In the genomic region with DNA sequence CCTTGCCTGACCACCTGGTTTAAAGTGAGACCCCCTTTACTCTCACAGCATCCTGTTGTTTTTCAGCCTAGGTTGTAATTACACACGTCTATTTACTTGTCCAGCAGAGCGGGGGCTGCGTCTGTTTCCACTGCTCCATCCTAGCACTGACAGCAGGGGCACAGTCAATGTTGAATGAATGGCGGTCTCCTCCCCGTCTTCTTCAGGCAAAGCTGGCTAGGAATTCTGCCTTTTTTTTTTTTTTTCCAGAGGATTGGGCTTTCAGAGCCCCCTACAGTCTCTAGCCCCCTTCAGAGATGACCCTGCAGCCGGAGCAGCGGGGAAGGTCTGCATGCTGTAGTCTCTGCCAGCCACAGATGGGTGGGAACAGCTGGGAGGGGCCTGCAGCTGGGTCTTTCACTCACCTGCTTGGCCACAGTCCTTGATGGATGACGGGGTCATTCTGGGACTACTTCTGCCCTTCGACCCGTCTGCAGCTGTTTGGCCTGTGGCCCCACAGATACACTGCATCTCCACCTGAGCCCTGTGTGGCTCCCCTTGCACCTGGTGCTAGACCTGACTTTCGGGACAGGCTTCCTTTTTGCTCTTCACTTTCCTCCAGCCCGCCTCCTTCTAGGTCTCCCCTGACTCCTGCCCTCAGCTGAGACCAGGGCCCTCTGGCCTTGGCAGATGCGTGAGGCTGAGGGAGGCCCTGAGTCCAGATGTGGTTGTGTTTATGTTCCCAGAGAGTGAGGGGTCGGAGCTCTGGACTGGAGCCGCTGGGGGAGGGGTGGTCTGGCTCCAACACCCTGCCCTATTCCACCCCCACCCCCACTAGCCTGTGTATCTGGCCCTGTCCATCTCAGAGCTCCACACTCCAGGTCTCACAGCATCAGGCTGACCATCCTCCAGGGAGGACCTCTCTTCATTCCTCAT, we compare ENCODE assay signal across 26 cellular contexts. TPM values are rescaled to one million over a fixed set of nuclear protein-coding genes. Genes with fewer than 3 reads are reported as not detected.
A peak's percentile ranks its signal among the peaks of the same experiment; 100 is the strongest.
DNase-seq lines count a peak whose midpoint lies in the region; ATAC-seq and TF ChIP-seq lines count a peak whose summit lies in the region.
"Had no signal": no experiment of that assay in that cellular context is flagged by ENCODE, and none has a peak within 500 bp of the region (broad histone marks: within the 10 kb centered on the region; RNA-seq: fewer than 3 reads in every experiment).

No MANE protein-coding gene starts in this region.

- H2BK5ac ChIP-seq in IMR-90 (ENCODE audit: low read depth, low read length, poor library complexity, severe bottlenecking), result no peak overlapping the region

- H3F3A ChIP-seq in smooth muscle cell (ENCODE audit: low read depth), result peaks cover 8% of the 10 kb centered on the region

- peaks cover 7% of the 10 kb centered on the region for H3K9me3 ChIP-seq in IMR-90 (ENCODE audit: control insufficient read depth, insufficient read depth, low read length)
- H3K9me3 ChIP-seq in RWPE2 (ENCODE audit: severe bottlenecking), result no peaks in the 10 kb centered on the region
- H3K9me3 ChIP-seq in hepatocyte (ENCODE audit: low read depth), result no peaks in the 10 kb centered on the region
- H3K9me3 ChIP-seq in smooth muscle cell (replicated peaks; ENCODE audit: low read depth), result no peaks in the 10 kb centered on the region
- H3K9me3 ChIP-seq: adrenal gland, testis, uterus had no signal

- CTCF ChIA-PET in IMR-90 (lab: Yijun Ruan, JAX), result no interaction called here

- no peak overlapping the region for H3K4me2 ChIP-seq in IMR-90 (ENCODE audit: low read depth, low read length)
- peak overlapping the region; percentile 84 for H3K4me2 ChIP-seq in hepatocyte
- peak overlapping the region; percentile 98 for H3K4me2 ChIP-seq in smooth muscle cell

- in situ Hi-C loops in IMR-90 (cut with MboI; ENCODE audit: low sequenced_read_pairs), result no loop called here

- dilution Hi-C loops in IMR-90 (cut with HindIII; ENCODE audit: low sequenced_read_pairs, unreplicated experiment), result no loop called here

- H2AFZ ChIP-seq in IMR-90 (replicated peaks; ENCODE audit: low read length, poor library complexity) (no peak overlapping the region), hepatocyte (no peak overlapping the region), smooth muscle cell (ENCODE audit: low read depth) (no peak overlapping the region)
- H2AFZ ChIP-seq: GM23248, parathyroid adenoma had no signal

- peaks cover 14% of the 10 kb centered on the region; the same call in 1 of the 2 replicates for H3K4me1 ChIP-seq in IMR-90 (ENCODE audit: control insufficient read depth, insufficient read depth, low read length)
- H3K4me1 ChIP-seq in RWPE2 (ENCODE audit: insufficient read depth, poor library complexity, severe bottlenecking), result peaks cover 32% of the 10 kb centered on the region
- H3K4me1 ChIP-seq in hepatocyte (ENCODE audit: insufficient read depth), result peaks cover 16% of the 10 kb centered on the region
- peaks cover 12% of the 10 kb centered on the region for H3K4me1 ChIP-seq in smooth muscle cell (ENCODE audit: low read depth)
- H3K4me1 ChIP-seq: uterus had no signal

- H3K27ac ChIP-seq in IMR-90 (ENCODE audit: insufficient read depth, low read length), result no peak overlapping the region
- H3K27ac ChIP-seq in RWPE2 (ENCODE audit: poor library complexity, severe bottlenecking), result peak overlapping the region; percentile 85
- peak overlapping the region; percentile 81 for H3K27ac ChIP-seq in hepatocyte
- peak overlapping the region; percentile 84 for H3K27ac ChIP-seq in smooth muscle cell (ENCODE audit: low read depth)
- H3K27ac ChIP-seq: adrenal gland, GM23248, parathyroid adenoma, testis, uterus had no signal

- TF ChIP-seq CTCF in IMR-90 (conservative IDR thresholded peaks at IDR 0.05; ENCODE audit: low read depth, low read length) (no peak), RWPE2 (IDR thresholded peaks at IDR 0.05; ENCODE audit: poor library complexity, severe bottlenecking) (peak; percentile 19), hepatocyte (IDR thresholded peaks at IDR 0.05; ENCODE audit: poor library complexity) (no peak), smooth muscle cell (IDR thresholded peaks at IDR 0.05; ENCODE audit: borderline replicate concordance, insufficient read depth, poor library complexity, severe bottlenecking) (no peak)

- WGBS in IMR-90 (ENCODE audit: extremely low coverage in 2 of 2, insufficient read length in 1 of 2), 2 experiments, result 90% methylated on average over 6 of the region's 15 CpGs; no CpG with 5 or more reads in 1 of the 2 experiments
- WGBS in hepatocyte (ENCODE audit: low lambda C conversion rate, missing lambda C conversion rate), result 74% methylated on average over 15 of the region's 15 CpGs
- 78% methylated on average over 15 of the region's 15 CpGs for WGBS in smooth muscle cell (ENCODE audit: low lambda C conversion rate)

- H3K79me2 ChIP-seq in hepatocyte, result peaks cover 71% of the 10 kb centered on the region
- H3K79me2 ChIP-seq in smooth muscle cell (ENCODE audit: low read depth), result peaks cover 99% of the 10 kb centered on the region
- H3K79me2 ChIP-seq: parathyroid adenoma had no signal

- BruUV-seq in IMR-90 (replicated peaks; lab: Mats Ljungman, UMichigan), result no TSS peak

- H3K4me3 ChIP-seq in IMR-90 (ENCODE audit: insufficient read depth, low read depth, low read length) (no peak overlapping the region), RWPE2 (ENCODE audit: severe bottlenecking) (no peak overlapping the region), hepatocyte (no peak overlapping the region), smooth muscle cell (no peak overlapping the region)
- H3K4me3 ChIP-seq: adrenal gland, GM23248, testis, uterus had no signal

- no peak overlapping the region for H2BK120ac ChIP-seq in IMR-90 (ENCODE audit: low read depth, low read length)

- no peak overlapping the region for H2AK9ac ChIP-seq in IMR-90 (replicated peaks; ENCODE audit: low read depth, low read length, poor library complexity)

- peaks cover 4 to 59% of the 10 kb centered on the region in 2 experiments for H3K79me1 ChIP-seq in IMR-90 (ENCODE audit: low read depth in 1 of 2, low read length in 2 of 2)

- H3K27me3 ChIP-seq in IMR-90 (ENCODE audit: control insufficient read depth, insufficient read depth, low read length) (no peaks in the 10 kb centered on the region), RWPE2 (ENCODE audit: insufficient read depth, poor library complexity, severe bottlenecking) (no peaks in the 10 kb centered on the region), hepatocyte (peaks cover 30% of the 10 kb centered on the region), smooth muscle cell (ENCODE audit: low read depth) (peaks cover 18% of the 10 kb centered on the region)
- H3K27me3 ChIP-seq: testis had no signal

- POLR2A ChIA-PET in IMR-90 (lab: Charles Lee; ENCODE audit: unreplicated experiment), result no interaction called here

- intact Hi-C loops in IMR-90 (cut with micrococcal nuclease), result no loop called here

- H3K23ac ChIP-seq in IMR-90 (ENCODE audit: low read depth, low read length), result no peak overlapping the region

- H3K9me1 ChIP-seq in IMR-90 (ENCODE audit: insufficient read depth, low read length), result peaks cover 8% of the 10 kb centered on the region

- no peak overlapping the region for H2BK15ac ChIP-seq in IMR-90 (ENCODE audit: low read depth, low read length)

- no peak for TF ChIP-seq RAD21 in IMR-90 (IDR thresholded peaks at IDR 0.05; ENCODE audit: low read length)

- no peak overlapping the region for H3K56ac ChIP-seq in IMR-90 (ENCODE audit: extremely low read depth, insufficient read depth, low read length)

- no peak for DNase-seq in IMR-90
- peak; percentile 54 for DNase-seq in RWPE2 (ENCODE audit: low spot score)
- DNase-seq in hepatocyte (ENCODE audit: low spot score), result no peak
- DNase-seq in smooth muscle cell (lab: John Stamatoyannopoulos, UW; ENCODE audit: unreplicated experiment), result no peak
- no peak for DNase-seq in islet precursor cell
- no peak for DNase-seq in activated gamma-delta T cell treated with Interleukin-2 at 50 U/mL for 16 hours
- no peak for DNase-seq in NCI-H774 (lab: John Stamatoyannopoulos, UW)
- DNase-seq: activated CD4-positive, alpha-beta T cell treated with anti-CD3 and anti-CD28 coated beads for 4 hours; activated effector memory CD4-positive, alpha-beta T cell treated with anti-CD3 and anti-CD28 coated beads, Interleukin-2, amount 50 U/mL, for 16 hours; adrenal gland; C1 segment of cervical spinal cord; COR-L47; DMS79; GF-D8; GM23248; kidney glomerular epithelial cell; NCI-H1105; NCI-H1930; stimulated activated naive CD4-positive, alpha-beta T cell treated with Interleukin-2 at 50 U/mL for 16 hours; testis; uterus had no signal

- H3K9me2 ChIP-seq in hepatocyte (replicated peaks; ENCODE audit: insufficient read depth), result no peaks in the 10 kb centered on the region

- H3K14ac ChIP-seq in IMR-90 (replicated peaks; ENCODE audit: low read depth, low read length), result no peak overlapping the region

- no peak overlapping the region for H2BK20ac ChIP-seq in IMR-90 (ENCODE audit: low read depth, low read length)

- H4K5ac ChIP-seq in IMR-90 (ENCODE audit: low read depth, low read length), result no peak overlapping the region

- no peak overlapping the region for H3K9ac ChIP-seq in IMR-90 (ENCODE audit: low read depth, low read length)
- H3K9ac ChIP-seq in smooth muscle cell (ENCODE audit: low read depth), result no peak overlapping the region
- H3K9ac ChIP-seq: GM23248, parathyroid adenoma had no signal

- 0 out of 2 replicates have a peak, but pooled peaks have one; percentile 9 for ATAC-seq in IMR-90 (ENCODE audit: low read depth)
- ATAC-seq in RWPE2 (ENCODE audit: low read depth), result no peak
- ATAC-seq in GM18909 (IDR thresholded peaks at IDR 0.05; ENCODE audit: poor library complexity, unreplicated experiment), result no peak
- ATAC-seq: Right ventricle myocardium inferior had no signal

- peaks cover 38% of the 10 kb centered on the region for H4K20me1 ChIP-seq in IMR-90 (ENCODE audit: insufficient read depth, low read length)
- no peaks in the 10 kb centered on the region for H4K20me1 ChIP-seq in hepatocyte (ENCODE audit: insufficient read depth, poor library complexity, severe bottlenecking)
- peaks cover 57% of the 10 kb centered on the region for H4K20me1 ChIP-seq in smooth muscle cell (ENCODE audit: low read depth)

- H3K36me3 ChIP-seq in IMR-90 (ENCODE audit: control insufficient read depth, insufficient read depth, low read length) (peaks cover 44% of the 10 kb centered on the region), RWPE2 (ENCODE audit: low read depth) (peaks cover 41% of the 10 kb centered on the region), hepatocyte (replicated peaks; ENCODE audit: insufficient read depth, low read depth) (no peaks in the 10 kb centered on the region), smooth muscle cell (ENCODE audit: low read depth) (no peaks in the 10 kb centered on the region)
- H3K36me3 ChIP-seq: adrenal gland, uterus had no signal

- H4K91ac ChIP-seq in IMR-90 (ENCODE audit: insufficient read depth, low read depth, low read length), result no peak overlapping the region

- no peak for TF ChIP-seq POLR2A in IMR-90 (IDR thresholded peaks at IDR 0.05; ENCODE audit: low read depth, low read length)

- H4K8ac ChIP-seq in IMR-90 (ENCODE audit: low read depth in 2 of 2, low read length in 2 of 2), result no peak overlapping the region

- no peak overlapping the region for H2AK5ac ChIP-seq in IMR-90 (ENCODE audit: low read depth, low read length)

- H3K4ac ChIP-seq in IMR-90 (ENCODE audit: low read depth, low read length), result no peak overlapping the region

- no peak overlapping the region; the same call in 1 of the 2 replicates for H3K18ac ChIP-seq in IMR-90 (ENCODE audit: low read depth, low read length)

RNA-seq across cellular contexts. Expression of a gene that starts 8.0 kb away (rescaled TPM):
- 10.3 and 10.4 TPM in 2 replicates for total RNA-seq in IMR-90 (2012; rRNA removed)
- polyA plus RNA-seq in IMR-90 (2012; rRNA removed), result 29.8 and 41.9 TPM in 2 replicates
- 29.9 and 83.6 TPM in 2 replicates for polyA plus RNA-seq in IMR-90 (2012; cell fraction: cytosol; rRNA removed)
- polyA plus RNA-seq in IMR-90 (2012; cell fraction: nucleus; rRNA removed; ENCODE audit: low replicate concordance), result 40.5 and 74.0 TPM in 2 replicates
- total RNA-seq in hepatocyte, result 62.9 and 64.9 TPM in 2 replicates
- 141 and 156 TPM in 2 replicates for polyA plus RNA-seq in hepatocyte
- 122 and 161 TPM in 2 replicates for total RNA-seq in smooth muscle cell
- polyA plus RNA-seq in smooth muscle cell, result 418 and 473 TPM in 2 replicates
- total RNA-seq: GM23248, lung microvascular endothelial cell, Right ventricle myocardium inferior had no signal
- polyA plus RNA-seq: GM23248, neural cell had no signal

RNA-seq across cellular contexts. Expression of a gene that starts 58.3 kb away (rescaled TPM):
- total RNA-seq in IMR-90 (2012; rRNA removed), result under 0.01 TPM in 1 of 2 replicates, not detected in the other
- polyA plus RNA-seq in IMR-90 (2012; rRNA removed), result 0.12 TPM in 1 of 2 replicates, not detected in the other
- polyA plus RNA-seq in IMR-90 (2012; cell fraction: cytosol; rRNA removed), result 0.02 and 0.05 TPM in 2 replicates
- 0.40 and 0.75 TPM in 2 replicates for polyA plus RNA-seq in IMR-90 (2012; cell fraction: nucleus; rRNA removed; ENCODE audit: low replicate concordance)
- not detected in 2 replicates for total RNA-seq in hepatocyte
- 0.59 and 1.2 TPM in 2 replicates for polyA plus RNA-seq in hepatocyte
- not detected in 2 replicates for total RNA-seq in smooth muscle cell
- 0.32 TPM in 1 of 2 replicates, not detected in the other for polyA plus RNA-seq in smooth muscle cell
